In the genomic region with DNA sequence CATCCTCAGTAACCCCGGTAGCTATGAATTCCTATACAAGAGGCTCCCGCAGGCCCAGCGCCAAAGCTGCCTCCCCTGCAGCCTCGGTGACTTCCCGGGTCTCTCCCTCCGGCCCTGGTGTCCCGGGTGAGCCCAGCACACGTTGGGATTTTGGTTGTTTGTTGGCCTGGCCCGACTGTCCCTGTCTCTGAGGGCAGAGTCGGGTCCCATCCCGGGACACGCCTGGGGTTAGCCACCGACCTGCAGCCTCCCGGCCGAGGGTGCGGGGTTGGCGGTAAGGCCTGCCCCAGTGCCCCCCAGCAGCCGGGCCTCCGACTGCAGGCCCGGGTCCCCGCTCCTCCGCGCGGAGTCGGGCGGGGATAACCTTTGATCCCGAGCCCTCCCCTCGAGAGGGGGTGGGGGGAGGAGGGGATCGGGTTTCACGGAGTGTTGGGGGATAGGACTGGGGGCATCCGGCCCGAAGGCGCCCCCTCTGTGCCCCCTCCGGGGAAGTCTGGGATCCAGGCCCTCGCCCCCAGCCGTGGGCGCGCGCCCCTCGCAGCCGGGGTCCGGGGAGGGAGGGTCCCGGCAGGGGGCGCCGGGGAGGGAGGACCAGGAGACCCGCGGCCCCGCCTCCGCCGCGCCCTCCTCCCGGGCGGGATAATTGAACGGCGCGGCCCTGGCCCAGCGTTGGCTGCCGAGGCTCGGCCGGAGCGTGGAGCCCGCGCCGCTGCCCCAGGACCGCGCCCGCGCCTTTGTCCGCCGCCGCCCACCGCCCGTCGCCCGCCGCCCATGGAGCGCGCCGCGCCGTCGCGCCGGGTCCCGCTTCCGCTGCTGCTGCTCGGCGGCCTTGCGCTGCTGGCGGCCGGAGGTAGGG, we compare ENCODE assay signal across 8 cellular contexts. TPM values are rescaled to one million over a fixed set of nuclear protein-coding genes. Genes with fewer than 3 reads are reported as not detected.
DNase-seq lines count a peak whose midpoint lies in the region; ATAC-seq and TF ChIP-seq lines count a peak whose summit lies in the region.

A gene with protein sequence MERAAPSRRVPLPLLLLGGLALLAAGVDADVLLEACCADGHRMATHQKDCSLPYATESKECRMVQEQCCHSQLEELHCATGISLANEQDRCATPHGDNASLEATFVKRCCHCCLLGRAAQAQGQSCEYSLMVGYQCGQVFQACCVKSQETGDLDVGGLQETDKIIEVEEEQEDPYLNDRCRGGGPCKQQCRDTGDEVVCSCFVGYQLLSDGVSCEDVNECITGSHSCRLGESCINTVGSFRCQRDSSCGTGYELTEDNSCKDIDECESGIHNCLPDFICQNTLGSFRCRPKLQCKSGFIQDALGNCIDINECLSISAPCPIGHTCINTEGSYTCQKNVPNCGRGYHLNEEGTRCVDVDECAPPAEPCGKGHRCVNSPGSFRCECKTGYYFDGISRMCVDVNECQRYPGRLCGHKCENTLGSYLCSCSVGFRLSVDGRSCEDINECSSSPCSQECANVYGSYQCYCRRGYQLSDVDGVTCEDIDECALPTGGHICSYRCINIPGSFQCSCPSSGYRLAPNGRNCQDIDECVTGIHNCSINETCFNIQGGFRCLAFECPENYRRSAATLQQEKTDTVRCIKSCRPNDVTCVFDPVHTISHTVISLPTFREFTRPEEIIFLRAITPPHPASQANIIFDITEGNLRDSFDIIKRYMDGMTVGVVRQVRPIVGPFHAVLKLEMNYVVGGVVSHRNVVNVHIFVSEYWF (plus strand): TSS at position 669 of the 856 bp plus-strand sequence. CDS start 103 bp downstream, at position 772.

- H3K36me3 Mint-ChIP-seq in naive B cell (no peaks in the 10 kb centered on the region), CD14-positive monocyte (no peaks in the 10 kb centered on the region)

- POLR2A ChIA-PET in PC-9 (lab: Charles Lee; ENCODE audit: unreplicated experiment) = interaction anchor here (1.1 kb wide), 1 partner anchor 14 kb away, joined by 3 read pairs; no protein-coding TSS in a partner anchor

- peaks cover 9% of the 10 kb centered on the region; the same call in 1 of the 2 replicates for H3K36me3 ChIP-seq in PC-9 (ENCODE audit: low read depth)

- peak within 1 kb of the TSS; percentile 33 for H3K27ac ChIP-seq in PC-9

- peaks cover 51% of the 10 kb centered on the region for H3K4me1 ChIP-seq in PC-9 (replicated peaks; ENCODE audit: insufficient read depth)

- DNase-seq in DMS114 treated with DMSO at 0.1 percent for 48 hours (lab: John Stamatoyannopoulos, UW; ENCODE audit: unreplicated experiment) = peak; percentile 16
- peak; percentile 45 to 65 for DNase-seq in PC-9
- no peak for DNase-seq in naive B cell
- DNase-seq in CD14-positive monocyte (ENCODE audit: low spot score) = no peak
- DNase-seq in HUDEP-2 (lab: John Stamatoyannopoulos, UW; ENCODE audit: unreplicated experiment in 76 of 76) = no peak

- CTCF ChIA-PET in PC-9 (lab: Charles Lee) = no interaction called here

- ATAC-seq in esophagus mucosa = peak; percentile 23
- ATAC-seq in naive B cell (ENCODE audit: low read depth in 2 of 2) = no peak
- no peak for ATAC-seq in GM19467 (IDR thresholded peaks at IDR 0.05; ENCODE audit: unreplicated experiment)
- ATAC-seq in HG02938 (IDR thresholded peaks at IDR 0.05; ENCODE audit: unreplicated experiment) = no peak

- H3K4me1 Mint-ChIP-seq in naive B cell = peaks cover 0 to 13% (median 4%) of the 10 kb centered on the region in 3 donors
- peaks cover 10% of the 10 kb centered on the region for H3K4me1 Mint-ChIP-seq in CD14-positive monocyte

- H2AFZ ChIP-seq in PC-9 = peak within 1 kb of the TSS; percentile 95

- intact Hi-C loops in PC-9 (cut with micrococcal nuclease; ENCODE audit: unreplicated experiment) = loop anchor here (2.0 kb wide), 1 partner anchor 46 kb away; no protein-coding TSS in a partner anchor
- intact Hi-C loops in CD14-positive monocyte (cut with micrococcal nuclease) = no loop called here

- peak within 1 kb of the TSS; percentile 64 for H3K4me3 ChIP-seq in PC-9

- H3K9me2 ChIP-seq in PC-9 (ENCODE audit: insufficient read depth) = no peaks in the 10 kb centered on the region

- peaks cover 28% of the 10 kb centered on the region for H3F3A ChIP-seq in PC-9 (ENCODE audit: insufficient read depth, low read depth)

- H3K4me3 Mint-ChIP-seq in naive B cell = peak within 1 kb of the TSS in 6 of 8 donors; percentile 41 to 87 (median 49)
- peak within 1 kb of the TSS in 1 of 2 donors; percentile 73 for H3K4me3 Mint-ChIP-seq in CD14-positive monocyte

- H3K27me3 Mint-ChIP-seq in naive B cell = peaks cover 35 to 85% (median 54%) of the 10 kb centered on the region in 3 donors
- H3K27me3 Mint-ChIP-seq in CD14-positive monocyte (ENCODE audit: low read depth in 3 of 3) = peaks cover 49 to 67% (median 56%) of the 10 kb centered on the region in 3 donors

- H3K4me2 ChIP-seq in PC-9 = peak within 1 kb of the TSS; percentile 92

- H3K27ac Mint-ChIP-seq in naive B cell (no peak within 1 kb of the TSS), CD14-positive monocyte (no peak within 1 kb of the TSS)

- no peaks in the 10 kb centered on the region for H4K20me1 ChIP-seq in PC-9 (ENCODE audit: insufficient read depth)

- no peaks in the 10 kb centered on the region for H3K9me3 ChIP-seq in PC-9 (ENCODE audit: insufficient read depth, low read depth)

- BruUV-seq in PC-9 (replicated peaks; lab: Mats Ljungman, UMichigan) = no TSS peak

- H3K27me3 ChIP-seq in PC-9 (ENCODE audit: insufficient read depth, low read depth) = no peaks in the 10 kb centered on the region

- H3K9me3 Mint-ChIP-seq in naive B cell = peaks cover 0 to 4% (median 0%) of the 10 kb centered on the region in 7 donors
- peaks cover 0 to 7% (median 1%) of the 10 kb centered on the region in 7 donors for H3K9me3 Mint-ChIP-seq in CD14-positive monocyte

- peak; percentile 52 for TF ChIP-seq CTCF in PC-9 (conservative IDR thresholded peaks at IDR 0.05)
- no peak for TF ChIP-seq CTCF in CD14-positive monocyte (IDR thresholded peaks at IDR 0.05)

- H3K79me2 ChIP-seq in PC-9 (ENCODE audit: low read depth) = peaks cover 56% of the 10 kb centered on the region

RNA-seq across cellular contexts. Expression of the gene that starts here (rescaled TPM):
- total RNA-seq in PC-9 (2021) = 158 and 167 TPM in 2 replicates
- 39.5 TPM for total RNA-seq in esophagus mucosa
- polyA plus RNA-seq in naive B cell (ENCODE audit: low read depth in 6 of 6) = not detected
- under 1 TPM in 1 of 2 donors, not detected in 1; 0.17 TPM for polyA plus RNA-seq in CD14-positive monocyte

Comparison
In these comparisons a context has a peak if more than half of its experiments do, and no peak if none do; other contexts are left out.
1. DNase-seq: peak in DMS114 treated with DMSO at 0.1 percent for 48 hours (single experiment) and PC-9 (2 of 2); none in naive B cell (single experiment), CD14-positive monocyte (single experiment) and HUDEP-2 (0 of 76).